Comparison of ENCODE assay signal across 25 cellular contexts in genomic region chr2:21658907-21659306, GRCh38.
DNase-seq lines count a peak whose midpoint lies in the region; TF ChIP-seq lines count a peak whose summit lies in the region.
"Had no signal": no experiment of that assay in that cellular context is flagged by ENCODE, and none has a peak within 500 bp of the region (broad histone marks: within the 10 kb centered on the region; RNA-seq: fewer than 3 reads in every experiment).

No MANE protein-coding gene starts in this region.

- H4K20me1 ChIP-seq in smooth muscle cell (ENCODE audit: low read depth), result no peaks in the 10 kb centered on the region
- no peaks in the 10 kb centered on the region for H4K20me1 ChIP-seq in MM.1S (ENCODE audit: insufficient read depth, low read length)
- H4K20me1 ChIP-seq: BLaER1 treated with 17β-estradiol and CSF1 and Interleukin-3, amounts not matched to agents 10 nM and 100 nM had no signal

- H3K27me3 ChIP-seq in smooth muscle cell (ENCODE audit: low read depth) (no peaks in the 10 kb centered on the region), MM.1S (replicated peaks; ENCODE audit: insufficient read depth, low read length) (no peaks in the 10 kb centered on the region)
- H3K27me3 ChIP-seq: BLaER1 treated with 17β-estradiol and CSF1 and Interleukin-3, amounts not matched to agents 10 nM and 100 nM; SJSA1 had no signal

- H3K27ac Mint-ChIP-seq in mesothelial cell of epicardium, result peak overlapping the region; percentile 41
- H3K27ac Mint-ChIP-seq: CD4-positive, alpha-beta T cell had no signal

- no peak overlapping the region for H3K4me3 ChIP-seq in smooth muscle cell
- no peak overlapping the region for H3K4me3 ChIP-seq in MM.1S (ENCODE audit: low read length)
- H3K4me3 ChIP-seq: BLaER1 treated with 17β-estradiol and CSF1 and Interleukin-3, amounts not matched to agents 10 nM and 100 nM; GM23248; K562; SJSA1 had no signal

- H2AFZ ChIP-seq in smooth muscle cell (ENCODE audit: low read depth) (peak overlapping the region; percentile 32), MM.1S (ENCODE audit: low read length) (no peak overlapping the region)
- H2AFZ ChIP-seq: GM23248 had no signal

- peak overlapping the region; percentile 54 for H3K4me2 ChIP-seq in smooth muscle cell
- H3K4me2 ChIP-seq in MM.1S (ENCODE audit: low read depth, low read length), result no peak overlapping the region
- H3K4me2 ChIP-seq: BLaER1 treated with 17β-estradiol and CSF1 and Interleukin-3, amounts not matched to agents 10 nM and 100 nM had no signal

- H3K79me2 ChIP-seq in smooth muscle cell (ENCODE audit: low read depth) (no peaks in the 10 kb centered on the region), MM.1S (ENCODE audit: low read length) (no peaks in the 10 kb centered on the region)

- no peaks in the 10 kb centered on the region for H3K36me3 Mint-ChIP-seq in mesothelial cell of epicardium

- TF ChIP-seq CTCF in mesothelial cell of epicardium (IDR thresholded peaks at IDR 0.05; ENCODE audit: unreplicated experiment) (no peak), smooth muscle cell (IDR thresholded peaks at IDR 0.05; ENCODE audit: borderline replicate concordance, insufficient read depth, poor library complexity, severe bottlenecking) (no peak), MM.1S (IDR thresholded peaks at IDR 0.05; ENCODE audit: low read length) (no peak)

- H3K4me1 ChIP-seq in smooth muscle cell (ENCODE audit: low read depth) (peaks cover 6% of the 10 kb centered on the region), MM.1S (ENCODE audit: low read length) (peaks cover 7% of the 10 kb centered on the region; the same call in 1 of the 2 replicates)
- H3K4me1 ChIP-seq: BLaER1 treated with 17β-estradiol and CSF1 and Interleukin-3, amounts not matched to agents 10 nM and 100 nM; SJSA1 had no signal

- H3K36me3 ChIP-seq in smooth muscle cell (ENCODE audit: low read depth) (no peaks in the 10 kb centered on the region), MM.1S (replicated peaks; ENCODE audit: insufficient read depth, low read length) (no peaks in the 10 kb centered on the region)
- H3K36me3 ChIP-seq: BLaER1 treated with 17β-estradiol and CSF1 and Interleukin-3, amounts not matched to agents 10 nM and 100 nM; SJSA1 had no signal

- H3K9ac ChIP-seq in smooth muscle cell (ENCODE audit: low read depth) (no peak overlapping the region), MM.1S (ENCODE audit: low read length) (no peak overlapping the region)
- H3K9ac ChIP-seq: BLaER1 treated with 17β-estradiol and CSF1 and Interleukin-3, amounts not matched to agents 10 nM and 100 nM; GM23248 had no signal

- H3K9me3 Mint-ChIP-seq in mesothelial cell of epicardium, result no peaks in the 10 kb centered on the region
- H3K9me3 Mint-ChIP-seq: CD4-positive, alpha-beta T cell had no signal

- H3K27ac ChIP-seq in smooth muscle cell (ENCODE audit: low read depth) (peak overlapping the region; percentile 25), MM.1S (ENCODE audit: low read length) (no peak overlapping the region)
- H3K27ac ChIP-seq: BLaER1 treated with 17β-estradiol and CSF1 and Interleukin-3, amounts not matched to agents 10 nM and 100 nM; GM23248; HL-60; SJSA1 had no signal

- H3K4me3 Mint-ChIP-seq in mesothelial cell of epicardium, result no peak overlapping the region
- H3K4me3 Mint-ChIP-seq: CD4-positive, alpha-beta T cell had no signal

- DNase-seq in EH (ENCODE audit: low read depth), result peak; percentile 62
- peak; percentile 39 for DNase-seq in fibroblast of the conjunctiva (ENCODE audit: low read depth)
- DNase-seq in mesothelial cell of epicardium (ENCODE audit: low spot score in 2 of 2, unreplicated experiment in 2 of 2), result no peak
- DNase-seq in smooth muscle cell (lab: John Stamatoyannopoulos, UW; ENCODE audit: unreplicated experiment), result no peak
- no peak for DNase-seq in HuH-7 (ENCODE audit: low spot score)
- DNase-seq in MM.1S, result no peak
- no peak for DNase-seq in activated T-cell treated with anti-CD3 and anti-CD28 coated beads for 4 hours
- DNase-seq: CD4-positive, alpha-beta T cell; DMS53; GM23248; H7; Kasumi-1; MV-4-11; NCI-H1105; NCI-H1694; NCI-H2081; NCI-H226; NCI-H510A; NCI-H69; Right ventricle myocardium superior; RPMI8226 had no signal

- H3F3A ChIP-seq in smooth muscle cell (ENCODE audit: low read depth), result peaks cover 12% of the 10 kb centered on the region
- H3F3A ChIP-seq in MM.1S (ENCODE audit: insufficient read depth, low read length), result 0 out of 2 replicates have a peak, but pooled peaks cover 3% of the 10 kb centered on the region

- WGBS in smooth muscle cell (ENCODE audit: low lambda C conversion rate), result 4% methylated on average over 2 of the region's 2 CpGs

- H3K9me3 ChIP-seq in smooth muscle cell (replicated peaks; ENCODE audit: low read depth) (no peaks in the 10 kb centered on the region), MM.1S (replicated peaks; ENCODE audit: insufficient read depth, low read length) (no peaks in the 10 kb centered on the region)
- H3K9me3 ChIP-seq: BLaER1 treated with 17β-estradiol and CSF1 and Interleukin-3, amounts not matched to agents 10 nM and 100 nM; SJSA1 had no signal

- no peaks in the 10 kb centered on the region for H3K9me2 ChIP-seq in MM.1S (replicated peaks; ENCODE audit: insufficient read depth, low read length)

- no peaks in the 10 kb centered on the region for H3K27me3 Mint-ChIP-seq in mesothelial cell of epicardium (ENCODE audit: low read depth)
- H3K27me3 Mint-ChIP-seq: CD4-positive, alpha-beta T cell had no signal

- peaks cover 33% of the 10 kb centered on the region for H3K4me1 Mint-ChIP-seq in mesothelial cell of epicardium

Comparison
In these comparisons a context has a peak if more than half of its experiments do, and no peak if none do; other contexts are left out.
1. DNase-seq: peak in EH (single experiment) and fibroblast of the conjunctiva (single experiment); none in mesothelial cell of epicardium (0 of 2), smooth muscle cell (single experiment), HuH-7 (single experiment), MM.1S (single experiment) and activated T-cell treated with anti-CD3 and anti-CD28 coated beads for 4 hours (single experiment).